Comparison of ENCODE assay signal across 2 cellular contexts in the genomic region with DNA sequence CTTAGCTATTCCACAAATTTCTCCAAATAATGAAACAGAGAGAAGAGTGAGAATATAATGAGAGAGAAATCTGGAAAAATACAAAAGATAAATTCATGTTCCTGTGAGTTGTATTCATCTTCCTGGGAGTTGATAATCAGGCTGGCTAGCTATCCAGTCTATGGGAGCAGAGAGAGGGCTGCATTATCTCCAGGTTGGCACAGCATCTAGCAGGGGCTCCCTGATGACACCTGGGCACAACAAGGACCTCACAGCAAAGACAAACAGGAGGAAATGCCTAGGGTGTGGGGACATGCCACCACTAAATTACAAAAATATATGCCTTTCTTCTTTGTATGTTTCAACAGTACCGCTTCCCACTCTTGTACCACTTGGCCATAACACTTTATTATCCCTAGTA.
TF ChIP-seq lines count a peak whose summit lies in the region.

No MANE protein-coding gene starts in this region.

TF ChIP-seq in SK-N-SH, 30 proteins besides CTCF, POLR2A, EP300 and RAD21:
- TF ChIP-seq, protein P1, sequence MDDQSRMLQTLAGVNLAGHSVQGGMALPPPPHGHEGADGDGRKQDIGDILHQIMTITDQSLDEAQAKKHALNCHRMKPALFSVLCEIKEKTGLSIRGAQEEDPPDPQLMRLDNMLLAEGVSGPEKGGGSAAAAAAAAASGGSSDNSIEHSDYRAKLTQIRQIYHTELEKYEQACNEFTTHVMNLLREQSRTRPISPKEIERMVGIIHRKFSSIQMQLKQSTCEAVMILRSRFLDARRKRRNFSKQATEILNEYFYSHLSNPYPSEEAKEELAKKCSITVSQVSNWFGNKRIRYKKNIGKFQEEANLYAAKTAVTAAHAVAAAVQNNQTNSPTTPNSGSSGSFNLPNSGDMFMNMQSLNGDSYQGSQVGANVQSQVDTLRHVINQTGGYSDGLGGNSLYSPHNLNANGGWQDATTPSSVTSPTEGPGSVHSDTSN (IDR thresholded peaks at IDR 0.05), result no peak
- TF ChIP-seq GATA2 (CRISPR knock-in tag; IDR thresholded peaks at IDR 0.05) (no peak), FOXM1 (IDR thresholded peaks at IDR 0.05; ENCODE audit: low read depth) (no peak), SMC3 (IDR thresholded peaks at IDR 0.05; ENCODE audit: low read depth, low read length) (no peak), ELF1 (IDR thresholded peaks at IDR 0.05) (no peak), TCF12 (IDR thresholded peaks at IDR 0.05) (no peak), JUND (IDR thresholded peaks at IDR 0.05) (no peak), NFIC (IDR thresholded peaks at IDR 0.05; ENCODE audit: borderline replicate concordance) (no peak), CHD2 (IDR thresholded peaks at IDR 0.05; ENCODE audit: low read length, partially characterized antibody) (no peak), EZH2phosphoT487 (IDR thresholded peaks at IDR 0.05; ENCODE audit: borderline replicate concordance, low read depth) (no peak)
- TF ChIP-seq, protein P2, sequence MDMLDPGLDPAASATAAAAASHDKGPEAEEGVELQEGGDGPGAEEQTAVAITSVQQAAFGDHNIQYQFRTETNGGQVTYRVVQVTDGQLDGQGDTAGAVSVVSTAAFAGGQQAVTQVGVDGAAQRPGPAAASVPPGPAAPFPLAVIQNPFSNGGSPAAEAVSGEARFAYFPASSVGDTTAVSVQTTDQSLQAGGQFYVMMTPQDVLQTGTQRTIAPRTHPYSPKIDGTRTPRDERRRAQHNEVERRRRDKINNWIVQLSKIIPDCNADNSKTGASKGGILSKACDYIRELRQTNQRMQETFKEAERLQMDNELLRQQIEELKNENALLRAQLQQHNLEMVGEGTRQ (IDR thresholded peaks at IDR 0.05; ENCODE audit: borderline replicate concordance, low read depth, low read length), result no peak
TF ChIP-seq in SK-N-SH: peak in this region for 0.

TF ChIP-seq in SK-N-SH treated with all-trans-retinoic acid at 6 μM for 48 hours, 23 proteins besides CTCF, POLR2A, EP300 and RAD21 (continued from another document):
- TF ChIP-seq, protein P3, sequence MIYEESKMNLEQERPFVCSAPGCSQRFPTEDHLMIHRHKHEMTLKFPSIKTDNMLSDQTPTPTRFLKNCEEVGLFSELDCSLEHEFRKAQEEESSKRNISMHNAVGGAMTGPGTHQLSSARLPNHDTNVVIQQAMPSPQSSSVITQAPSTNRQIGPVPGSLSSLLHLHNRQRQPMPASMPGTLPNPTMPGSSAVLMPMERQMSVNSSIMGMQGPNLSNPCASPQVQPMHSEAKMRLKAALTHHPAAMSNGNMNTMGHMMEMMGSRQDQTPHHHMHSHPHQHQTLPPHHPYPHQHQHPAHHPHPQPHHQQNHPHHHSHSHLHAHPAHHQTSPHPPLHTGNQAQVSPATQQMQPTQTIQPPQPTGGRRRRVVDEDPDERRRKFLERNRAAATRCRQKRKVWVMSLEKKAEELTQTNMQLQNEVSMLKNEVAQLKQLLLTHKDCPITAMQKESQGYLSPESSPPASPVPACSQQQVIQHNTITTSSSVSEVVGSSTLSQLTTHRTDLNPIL (CRISPR knock-in tag; IDR thresholded peaks at IDR 0.05; ENCODE audit: low read depth), result no peak
- TF ChIP-seq ZFP3 (CRISPR knock-in tag; IDR thresholded peaks at IDR 0.05) (no peak), CSDC2 (CRISPR knock-in tag; IDR thresholded peaks at IDR 0.05) (no peak), TCF4 (CRISPR knock-in tag; IDR thresholded peaks at IDR 0.05; ENCODE audit: borderline replicate concordance) (no peak), BACH2 (CRISPR knock-in tag; IDR thresholded peaks at IDR 0.05; ENCODE audit: borderline replicate concordance) (no peak), ZFP30 (CRISPR knock-in tag; IDR thresholded peaks at IDR 0.05) (no peak), SNAI2 (CRISPR knock-in tag; IDR thresholded peaks at IDR 0.05) (no peak), PPARA (CRISPR knock-in tag; IDR thresholded peaks at IDR 0.05; ENCODE audit: borderline replicate concordance) (no peak), ZNF565 (CRISPR knock-in tag; conservative IDR thresholded peaks at IDR 0.05; ENCODE audit: low read depth) (no peak), ARNTL (CRISPR knock-in tag; IDR thresholded peaks at IDR 0.05; ENCODE audit: borderline replicate concordance, low read depth) (no peak), ESRRG (CRISPR knock-in tag; IDR thresholded peaks at IDR 0.05) (no peak), OSR1 (CRISPR knock-in tag; IDR thresholded peaks at IDR 0.05) (no peak)
- TF ChIP-seq, protein P4, sequence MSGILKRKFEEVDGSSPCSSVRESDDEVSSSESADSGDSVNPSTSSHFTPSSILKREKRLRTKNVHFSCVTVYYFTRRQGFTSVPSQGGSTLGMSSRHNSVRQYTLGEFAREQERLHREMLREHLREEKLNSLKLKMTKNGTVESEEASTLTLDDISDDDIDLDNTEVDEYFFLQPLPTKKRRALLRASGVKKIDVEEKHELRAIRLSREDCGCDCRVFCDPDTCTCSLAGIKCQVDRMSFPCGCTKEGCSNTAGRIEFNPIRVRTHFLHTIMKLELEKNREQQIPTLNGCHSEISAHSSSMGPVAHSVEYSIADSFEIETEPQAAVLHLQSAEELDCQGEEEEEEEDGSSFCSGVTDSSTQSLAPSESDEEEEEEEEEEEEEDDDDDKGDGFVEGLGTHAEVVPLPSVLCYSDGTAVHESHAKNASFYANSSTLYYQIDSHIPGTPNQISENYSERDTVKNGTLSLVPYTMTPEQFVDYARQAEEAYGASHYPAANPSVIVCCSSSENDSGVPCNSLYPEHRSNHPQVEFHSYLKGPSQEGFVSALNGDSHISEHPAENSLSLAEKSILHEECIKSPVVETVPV (CRISPR knock-in tag; IDR thresholded peaks at IDR 0.05), result no peak
- TF ChIP-seq, protein P5, sequence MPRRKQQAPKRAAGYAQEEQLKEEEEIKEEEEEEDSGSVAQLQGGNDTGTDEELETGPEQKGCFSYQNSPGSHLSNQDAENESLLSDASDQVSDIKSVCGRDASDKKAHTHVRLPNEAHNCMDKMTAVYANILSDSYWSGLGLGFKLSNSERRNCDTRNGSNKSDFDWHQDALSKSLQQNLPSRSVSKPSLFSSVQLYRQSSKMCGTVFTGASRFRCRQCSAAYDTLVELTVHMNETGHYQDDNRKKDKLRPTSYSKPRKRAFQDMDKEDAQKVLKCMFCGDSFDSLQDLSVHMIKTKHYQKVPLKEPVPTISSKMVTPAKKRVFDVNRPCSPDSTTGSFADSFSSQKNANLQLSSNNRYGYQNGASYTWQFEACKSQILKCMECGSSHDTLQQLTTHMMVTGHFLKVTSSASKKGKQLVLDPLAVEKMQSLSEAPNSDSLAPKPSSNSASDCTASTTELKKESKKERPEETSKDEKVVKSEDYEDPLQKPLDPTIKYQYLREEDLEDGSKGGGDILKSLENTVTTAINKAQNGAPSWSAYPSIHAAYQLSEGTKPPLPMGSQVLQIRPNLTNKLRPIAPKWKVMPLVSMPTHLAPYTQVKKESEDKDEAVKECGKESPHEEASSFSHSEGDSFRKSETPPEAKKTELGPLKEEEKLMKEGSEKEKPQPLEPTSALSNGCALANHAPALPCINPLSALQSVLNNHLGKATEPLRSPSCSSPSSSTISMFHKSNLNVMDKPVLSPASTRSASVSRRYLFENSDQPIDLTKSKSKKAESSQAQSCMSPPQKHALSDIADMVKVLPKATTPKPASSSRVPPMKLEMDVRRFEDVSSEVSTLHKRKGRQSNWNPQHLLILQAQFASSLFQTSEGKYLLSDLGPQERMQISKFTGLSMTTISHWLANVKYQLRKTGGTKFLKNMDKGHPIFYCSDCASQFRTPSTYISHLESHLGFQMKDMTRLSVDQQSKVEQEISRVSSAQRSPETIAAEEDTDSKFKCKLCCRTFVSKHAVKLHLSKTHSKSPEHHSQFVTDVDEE (CRISPR knock-in tag; IDR thresholded peaks at IDR 0.05), result no peak
TF ChIP-seq in SK-N-SH treated with all-trans-retinoic acid at 6 μM for 48 hours: peak in this region for 0.
